In genomic region chr16:11635679-11636171, GRCh38 we compare ENCODE assay signal across 21 cellular contexts. TPM values are rescaled to one million over a fixed set of nuclear protein-coding genes. Genes with fewer than 3 reads are reported as not detected.
DNase-seq lines count a peak whose midpoint lies in the region; ATAC-seq, FAIRE-seq and TF ChIP-seq lines count a peak whose summit lies in the region.
"Had no signal": no experiment of that assay in that cellular context is flagged by ENCODE, and none has a peak within 500 bp of the region (broad histone marks: within the 10 kb centered on the region; RNA-seq: fewer than 3 reads in every experiment).

No MANE protein-coding gene starts in this region.

- H3K27me3 Mint-ChIP-seq in H9 (ENCODE audit: low read depth), result peaks cover 6% of the 10 kb centered on the region

- no peak overlapping the region for H2BK12ac ChIP-seq in H9 (ENCODE audit: insufficient read length, low read depth, low read length)

- no peak overlapping the region for H2AK5ac ChIP-seq in H9 (ENCODE audit: insufficient read length, low read length)

- peak overlapping the region; percentile 4 for H4K91ac ChIP-seq in H9 (ENCODE audit: insufficient read length, low read depth, low read length)

- H3K4me1 ChIP-seq in H9 (ENCODE audit: insufficient read depth, low read length) (peaks cover 8% of the 10 kb centered on the region; the same call in 1 of the 2 replicates), body of pancreas (peaks cover 42% of the 10 kb centered on the region), keratinocyte (ENCODE audit: control insufficient read depth, extremely low read depth, insufficient read depth, low read length) (peaks cover 17% of the 10 kb centered on the region), prostate gland (replicated peaks) (no peaks in the 10 kb centered on the region)
- H3K4me1 ChIP-seq: uterus had no signal

- H2BK20ac ChIP-seq in H9 (ENCODE audit: low read depth, low read length, poor library complexity, severe bottlenecking), result no peak overlapping the region

- peak overlapping the region; percentile 35; the same call in 1 of the 2 replicates for H3K4ac ChIP-seq in H9 (ENCODE audit: low read depth, low read length)

- no peaks in the 10 kb centered on the region for H3K9me1 ChIP-seq in keratinocyte (ENCODE audit: control insufficient read depth, extremely low read depth, insufficient read depth, low read length)

- peak overlapping the region; percentile 51 for H3K9ac ChIP-seq in H9 (ENCODE audit: extremely low read depth, insufficient read length, low read length)
- H3K9ac ChIP-seq in keratinocyte (ENCODE audit: control insufficient read depth, extremely low read depth, insufficient read depth, low read length), result peak overlapping the region; percentile 59

- H3K27me3 ChIP-seq in H9 (ENCODE audit: insufficient read depth, low read length) (no peaks in the 10 kb centered on the region), body of pancreas (no peaks in the 10 kb centered on the region), keratinocyte (ENCODE audit: control insufficient read depth, extremely low read depth, insufficient read depth, low read length) (no peaks in the 10 kb centered on the region), prostate gland (replicated peaks; ENCODE audit: insufficient read depth) (no peaks in the 10 kb centered on the region)
- H3K27me3 ChIP-seq: pancreas, uterus had no signal

- peak overlapping the region; percentile 31 for H2BK5ac ChIP-seq in H9 (ENCODE audit: insufficient read length, low read length)

- no peak overlapping the region for H3K23ac ChIP-seq in H9 (ENCODE audit: insufficient read length, low read depth, low read length)

- peak overlapping the region; percentile 57 to 69 for H3K4me3 Mint-ChIP-seq in H9
- H3K4me3 Mint-ChIP-seq: activated naive CD4-positive, alpha-beta T cell treated with anti-CD3 and anti-CD28 coated beads for 36 hours had no signal

- H3K18ac ChIP-seq in H9 (ENCODE audit: insufficient read length, low read depth, low read length), result peak overlapping the region; percentile 74

- H3K23me2 ChIP-seq in H9 (ENCODE audit: insufficient read length, low read depth, low read length, poor library complexity, severe bottlenecking), result peaks cover 3% of the 10 kb centered on the region

- H3K36me3 ChIP-seq in body of pancreas (replicated peaks in 1 of 2; ENCODE audit: insufficient read depth in 1 of 2, low read depth in 2 of 2) (no peaks in the 10 kb centered on the region), keratinocyte (ENCODE audit: control insufficient read depth in 2 of 2, extremely low read depth in 1 of 2, insufficient read depth in 2 of 2, low read length in 2 of 2) (no peaks in the 10 kb centered on the region), prostate gland (no peaks in the 10 kb centered on the region)
- H3K36me3 ChIP-seq: pancreas, uterus had no signal

- peak overlapping the region; percentile 39 for H3T11ph ChIP-seq in H9 (ENCODE audit: low read length)

- H3K79me1 ChIP-seq in H9 (ENCODE audit: insufficient read depth, low read depth, low read length, poor library complexity, severe bottlenecking), result no peaks in the 10 kb centered on the region

- no peak for TF ChIP-seq CTCF in H9 (conservative IDR thresholded peaks at IDR 0.05)
- TF ChIP-seq CTCF in body of pancreas (IDR thresholded peaks at IDR 0.05), result no peak
- no peak for TF ChIP-seq CTCF in keratinocyte (optimal IDR thresholded peaks at IDR 0.05 in 1 of 3, IDR thresholded peaks at IDR 0.05 in 1 of 3, conservative IDR thresholded peaks at IDR 0.05 in 1 of 3; ENCODE audit: extremely low read depth in 1 of 3, insufficient read depth in 2 of 3, low read length in 3 of 3)
- no peak for TF ChIP-seq CTCF in prostate gland (IDR thresholded peaks at IDR 0.05)

- H2BK15ac ChIP-seq in H9 (ENCODE audit: low read depth, low read length), result no peak overlapping the region

- dilution Hi-C loops in keratinocyte (cut with MboI; ENCODE audit: extremely low pct_ligation_motif_present, low sequenced_read_pairs), result no loop called here

- no CpG with 5 or more reads among the region's 12 CpGs for WGBS in H9 (ENCODE audit: extremely low coverage, insufficient read length, low lambda C conversion rate)
- WGBS in body of pancreas, 2 donors, result 74 to 81% methylated on average over 12 of the region's 12 CpGs
- WGBS in prostate gland, result 70% methylated on average over 12 of the region's 12 CpGs

- H4K8ac ChIP-seq in H9 (replicated peaks; ENCODE audit: insufficient read length, low read depth, low read length), result no peak overlapping the region

- no peak overlapping the region for H3K56ac ChIP-seq in H9 (ENCODE audit: insufficient read length, low read depth, low read length)

- H2AFZ ChIP-seq in H9 (ENCODE audit: low read length) (no peak overlapping the region), keratinocyte (ENCODE audit: control insufficient read depth, low read length) (peak overlapping the region; percentile 83)

- no peaks in the 10 kb centered on the region; a peak in 1 of 5 replicates for H3K9me3 Mint-ChIP-seq in H9
- H3K9me3 Mint-ChIP-seq: activated naive CD4-positive, alpha-beta T cell treated with anti-CD3 and anti-CD28 coated beads for 36 hours had no signal

- H2BK120ac ChIP-seq in H9 (ENCODE audit: low read depth, low read length, poor library complexity, severe bottlenecking), result no peak overlapping the region

- DNase-seq in H9 (no peak), body of pancreas (no peak), keratinocyte (ENCODE audit: low read depth, low spot score) (no peak), prostate gland (ENCODE audit: low spot score) (no peak), MV-4-11 (lab: John Stamatoyannopoulos, UW) (no peak)
- DNase-seq: activated CD4-positive, alpha-beta T cell treated with anti-CD3 and anti-CD28 coated beads, Interleukin-2, amount 50 U/mL, for 48 hours; activated naive CD4-positive, alpha-beta T cell treated with anti-CD3 and anti-CD28 coated beads for 36 hours; AML-193; anterior cingulate cortex; foreskin melanocyte; left ventricle myocardium superior; NCI-H446 treated with DMSO at 0.1 percent for 48 hours; stimulated activated CD4-positive, alpha-beta T cell treated with anti-CD3 and anti-CD28 coated beads, Interleukin-2, amount 100 ng/mL, for 24 hours; SW 1271; uterus had no signal

- no peak overlapping the region for H3K4me3 ChIP-seq in body of pancreas
- H3K4me3 ChIP-seq in keratinocyte (ENCODE audit: control insufficient read depth in 2 of 3, extremely low read depth in 1 of 3, insufficient read depth in 2 of 3, low read depth in 1 of 3, low read length in 3 of 3), result peak overlapping the region in 2 of 3 experiments; percentile 38 to 65
- peak overlapping the region in 1 of 2 donors; percentile 27 for H3K4me3 ChIP-seq in prostate gland
- H3K4me3 ChIP-seq: GM12878, pancreas, uterus had no signal

- H3K9me3 ChIP-seq in H9 (ENCODE audit: control insufficient read depth, low read depth, low read length), result no peaks in the 10 kb centered on the region
- no peaks in the 10 kb centered on the region for H3K9me3 ChIP-seq in body of pancreas
- H3K9me3 ChIP-seq in keratinocyte (ENCODE audit: control insufficient read depth, low read depth, low read length), result no peaks in the 10 kb centered on the region
- no peaks in the 10 kb centered on the region for H3K9me3 ChIP-seq in prostate gland
- H3K9me3 ChIP-seq: pancreas, uterus had no signal

- intact Hi-C loops in body of pancreas (cut with DNase I) (no loop called here), prostate gland (cut with DNase I) (no loop called here)

- H4K5ac ChIP-seq in H9 (ENCODE audit: insufficient read length, low read depth, low read length), result peak overlapping the region; percentile 8

- no peak for ATAC-seq in body of pancreas
- ATAC-seq in GM19035 (IDR thresholded peaks at IDR 0.05; ENCODE audit: unreplicated experiment), result no peak
- ATAC-seq in HG03521 (IDR thresholded peaks at IDR 0.05; ENCODE audit: unreplicated experiment), result no peak
- no peak for ATAC-seq in HG03342 (IDR thresholded peaks at IDR 0.05; ENCODE audit: unreplicated experiment)
- ATAC-seq: GM12878, left ventricle myocardium superior, Right ventricle myocardium inferior had no signal

- H3K14ac ChIP-seq in H9 (ENCODE audit: insufficient read depth, low read length), result peak overlapping the region; percentile 91; the same call in 1 of the 2 replicates

- H3K4me2 ChIP-seq in H9 (ENCODE audit: insufficient read depth, insufficient read length, low read length) (peak overlapping the region; percentile 58), keratinocyte (ENCODE audit: control insufficient read depth, extremely low read depth, insufficient read depth, low read depth, low read length) (peak overlapping the region; percentile 83)

- H3K27ac ChIP-seq in H9 (ENCODE audit: insufficient read length, low read depth, low read length), result peak overlapping the region; percentile 87
- peak overlapping the region; percentile 23 to 78 (median 54) for H3K27ac ChIP-seq in body of pancreas
- peak overlapping the region; percentile 64 for H3K27ac ChIP-seq in keratinocyte (ENCODE audit: control insufficient read depth, insufficient read depth, low read length)
- H3K27ac ChIP-seq in prostate gland, result peak overlapping the region; percentile 63 to 64
- H3K27ac ChIP-seq: uterus had no signal

- TF ChIP-seq POLR2A in body of pancreas (IDR thresholded peaks at IDR 0.05), result no peak
- no peak for TF ChIP-seq POLR2A in prostate gland (IDR thresholded peaks at IDR 0.05)

- no peaks in the 10 kb centered on the region for H3K79me2 ChIP-seq in H9 (ENCODE audit: insufficient read depth, low read length)
- no peaks in the 10 kb centered on the region for H3K79me2 ChIP-seq in keratinocyte (ENCODE audit: control insufficient read depth, insufficient read depth, low read length)

- H4K20me1 ChIP-seq in H9 (ENCODE audit: control insufficient read depth, insufficient read depth, insufficient read length) (no peaks in the 10 kb centered on the region), keratinocyte (ENCODE audit: control insufficient read depth, extremely low read depth, insufficient read depth, low read length) (no peaks in the 10 kb centered on the region)

- H3K36me3 Mint-ChIP-seq in H9 (ENCODE audit: insufficient read depth in 1 of 3, low read depth in 3 of 3), result no peaks in the 10 kb centered on the region

- FAIRE-seq in keratinocyte (lab: Jason Lieb, UNC), result no peak
- FAIRE-seq: GM12878, pancreas had no signal

- H3K27ac Mint-ChIP-seq in H9, result peak overlapping the region; percentile 71 to 99 (median 98); a peak in 5 of 7 replicates
- H3K27ac Mint-ChIP-seq: activated naive CD4-positive, alpha-beta T cell treated with anti-CD3 and anti-CD28 coated beads for 36 hours had no signal

- peaks cover 28 to 44% of the 10 kb centered on the region in 2 experiments for H3K4me1 Mint-ChIP-seq in H9

RNA-seq across cellular contexts. Expression of gene SNN, which starts 32.5 kb away (rescaled TPM):
- total RNA-seq in H9 (2021), result 43.9 and 44.2 TPM in 2 replicates
- total RNA-seq in body of pancreas, result 10 to 100 TPM in 1 of 2 donors, 1 to 10 TPM in 1; 7.5 to 10.9 TPM
- polyA plus RNA-seq in keratinocyte, result 15.9 to 18.1 TPM (median 17.3 TPM) in 3 replicates
- polyA plus RNA-seq in keratinocyte (2011; ENCODE audit: low read depth), result 6.6 TPM
- polyA plus RNA-seq in keratinocyte (2011; cell fraction: cytosol; rRNA removed), result 19.3 and 21.9 TPM in 2 replicates
- polyA plus RNA-seq in keratinocyte (2011; cell fraction: nucleus; rRNA removed), result 16.5 and 16.8 TPM in 2 replicates
- 12.8 and 15.6 TPM in 2 replicates for polyA plus RNA-seq in keratinocyte (2012; ENCODE audit: low replicate concordance)
- polyA minus RNA-seq in keratinocyte, result 10.2 to 11.8 TPM (median 11.2 TPM) in 3 replicates
- polyA minus RNA-seq in keratinocyte (2011; cell fraction: cytosol; rRNA and poly(A)+ RNA removed), result 17.3 TPM
- 6.4 and 10.1 TPM in 2 replicates for polyA minus RNA-seq in keratinocyte (2011; cell fraction: nucleus; rRNA and poly(A)+ RNA removed)
- total RNA-seq in prostate gland, result 10 to 100 TPM; 20.8 TPM

RNA-seq across cellular contexts. Expression of gene LITAF, which starts 49.0 kb away (rescaled TPM):
- total RNA-seq in H9 (2021), result 249 and 265 TPM in 2 replicates
- 10 to 100 TPM; 24.9 to 25.7 TPM for total RNA-seq in body of pancreas
- 56.8 to 145 TPM (median 85.4 TPM) in 3 replicates for polyA plus RNA-seq in keratinocyte
- 40.8 TPM for polyA plus RNA-seq in keratinocyte (2011; ENCODE audit: low read depth)
- 145 and 178 TPM in 2 replicates for polyA plus RNA-seq in keratinocyte (2011; cell fraction: cytosol; rRNA removed)
- polyA plus RNA-seq in keratinocyte (2011; cell fraction: nucleus; rRNA removed), result 81.8 and 90.5 TPM in 2 replicates
- 118 and 158 TPM in 2 replicates for polyA plus RNA-seq in keratinocyte (2012; ENCODE audit: low replicate concordance)
- polyA minus RNA-seq in keratinocyte, result 98.1 to 234 TPM (median 126 TPM) in 3 replicates
- polyA minus RNA-seq in keratinocyte (2011; cell fraction: cytosol; rRNA and poly(A)+ RNA removed), result 127 TPM
- polyA minus RNA-seq in keratinocyte (2011; cell fraction: nucleus; rRNA and poly(A)+ RNA removed), result 34.0 and 41.3 TPM in 2 replicates
- total RNA-seq in prostate gland, result 100 to 1,000 TPM in 1 of 2 donors, 10 to 100 TPM in 1; 92.5 to 137 TPM

Comparison
In these comparisons a context has a peak if more than half of its experiments do, and no peak if none do; other contexts are left out.
1. H3K4me3 ChIP-seq: peak in keratinocyte (2 of 3); none in body of pancreas (0 of 2).
2. Peak in every context shown above with its lines, with median percentiles within 50 percentile points of each other: H3K27ac ChIP-seq.